ENCODE assay signal across 8 cellular contexts in the genomic region with DNA sequence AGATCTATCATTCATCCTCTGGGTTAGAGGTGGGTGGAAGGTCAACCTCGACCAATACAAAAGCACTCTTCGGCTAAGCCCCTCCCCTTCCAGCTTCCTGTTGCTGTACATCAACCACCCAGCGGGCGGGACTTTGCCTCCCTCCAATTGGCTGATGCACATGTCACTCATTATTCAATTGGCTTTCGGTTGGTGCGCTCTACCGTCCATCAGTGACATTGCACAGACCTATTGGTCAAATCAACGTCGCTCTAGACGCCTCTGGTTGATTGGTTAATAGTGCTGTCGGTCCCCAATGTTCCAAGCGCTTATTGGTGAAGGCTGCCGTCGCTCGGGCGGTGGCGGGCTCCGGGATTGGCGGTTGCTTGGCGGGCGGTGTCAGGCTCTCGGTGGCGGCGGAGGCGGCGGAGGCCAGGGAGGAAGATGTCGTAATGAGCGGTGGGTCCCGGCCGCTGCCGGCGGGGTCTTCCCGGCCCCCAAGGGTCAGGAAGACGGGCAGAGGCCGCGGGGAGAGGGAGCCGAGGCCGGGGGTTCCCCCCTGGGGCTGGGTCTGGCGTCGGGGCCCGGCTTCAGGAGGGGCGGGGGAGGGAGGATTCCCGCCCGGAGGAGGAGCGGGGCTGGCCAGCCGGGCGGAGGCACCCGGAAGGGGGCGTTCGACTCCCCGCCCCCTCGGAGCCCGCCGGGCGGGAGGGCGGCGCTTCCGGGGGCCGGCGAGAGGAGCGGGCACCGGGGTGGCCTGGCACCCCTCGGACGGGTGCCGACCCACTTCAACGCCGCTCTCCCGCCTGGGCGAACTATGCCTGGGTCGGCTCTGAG. TPM values are rescaled to one million over a fixed set of nuclear protein-coding genes. Genes with fewer than 3 reads are reported as not detected.
A peak's percentile ranks its signal among the peaks of the same experiment; 100 is the strongest.
DNase-seq lines count a peak whose midpoint lies in the region; ATAC-seq lines count a peak whose summit lies in the region.

A gene (plus strand): TSS at position 381 of the 816 bp plus-strand sequence. CDS start 51 bp downstream, at position 432.

- no peaks in the 10 kb centered on the region for H3K27me3 ChIP-seq in effector memory CD4-positive, alpha-beta T cell (replicated peaks; ENCODE audit: control insufficient read depth, insufficient read depth, low read length, poor library complexity, severe bottlenecking)

- H3K4me1 ChIP-seq in effector memory CD4-positive, alpha-beta T cell (ENCODE audit: control insufficient read depth, insufficient read depth, low read length, poor library complexity, severe bottlenecking): peaks cover 5% of the 10 kb centered on the region

- H3K36me3 ChIP-seq in effector memory CD4-positive, alpha-beta T cell (ENCODE audit: control insufficient read depth, insufficient read depth, low read length): no peaks in the 10 kb centered on the region

- peak within 1 kb of the TSS; percentile 69 for H3K4me3 ChIP-seq in effector memory CD4-positive, alpha-beta T cell (ENCODE audit: insufficient read depth, low read depth, low read length, poor library complexity, severe bottlenecking)

- DNase-seq in COLO668 (lab: John Stamatoyannopoulos, UW; ENCODE audit: unreplicated experiment): peak; percentile 96
- peak; percentile 100 for DNase-seq in HT1080 (ENCODE audit: low read depth)
- peak; percentile 100 for DNase-seq in NOMO-1 treated with DMSO at 0.1 percent for 48 hours (lab: John Stamatoyannopoulos, UW; ENCODE audit: unreplicated experiment)
- peak; percentile 98 to 99 for DNase-seq in activated CD8-positive, alpha-beta memory T cell treated with anti-CD3 and anti-CD28 coated beads for 4 hours (ENCODE audit: low read depth in 2 of 2)
- DNase-seq in effector memory CD4-positive, alpha-beta T cell: peak; percentile 98 to 100 (median 98)
- DNase-seq in medulla oblongata (ENCODE audit: extremely low spot score): peak; percentile 100
- DNase-seq in stimulated activated CD8-positive, alpha-beta memory T cell treated with anti-CD3 and anti-CD28 coated beads, Interleukin-12 subunit alpha, Interleukin-12 subunit beta, amount 100 ng/mL, for 1 hour (ENCODE audit: low read depth): peak; percentile 98

- ATAC-seq in GM21360 (IDR thresholded peaks at IDR 0.05; ENCODE audit: unreplicated experiment): peak; percentile 85

- no peaks in the 10 kb centered on the region for H3K9me3 ChIP-seq in effector memory CD4-positive, alpha-beta T cell (ENCODE audit: control insufficient read depth, low read length)

- H3K27ac ChIP-seq in effector memory CD4-positive, alpha-beta T cell (ENCODE audit: insufficient read depth, low read length, poor library complexity, severe bottlenecking): peak within 1 kb of the TSS; percentile 98

RNA-seq across cellular contexts. Expression of the gene that starts here (rescaled TPM):
- 1.6 and 3.4 TPM in 2 replicates for total RNA-seq in HT1080 (2014; rRNA removed; shearing (Covaris generic))
- 14.7 and 16.3 TPM in 2 replicates for polyA plus RNA-seq in HT1080 (2015; cell fraction: cytosol; rRNA removed)
- polyA plus RNA-seq in HT1080 (2015; cell fraction: nucleus; rRNA removed): 8.9 and 11.5 TPM in 2 replicates

Comparison
In these comparisons a context has a peak if more than half of its experiments do, and no peak if none do; other contexts are left out.
1. Peak in every context shown above with its lines: DNase-seq, ATAC-seq, H3K4me3 ChIP-seq and H3K27ac ChIP-seq.